30 cellular contexts compared by ENCODE assay signal in genomic region chrX:81378550-81378949, GRCh38.
"Had no signal": no experiment of that assay in that cellular context is flagged by ENCODE, and none has a peak within 500 bp of the region (broad histone marks: within the 10 kb centered on the region; RNA-seq: fewer than 3 reads in every experiment).

No MANE protein-coding gene starts in this region.

- H3K27me3 ChIP-seq: ascending aorta, body of pancreas, MG63, SJCRH30 had no signal

- H3K27ac ChIP-seq: ascending aorta, body of pancreas, breast epithelium, SJCRH30, SK-N-MC, WERI-Rb-1 had no signal

- H3K36me3 ChIP-seq: ascending aorta, breast epithelium, MG63, SJCRH30, WERI-Rb-1 had no signal

- DNase-seq: activated CD4-positive, alpha-beta memory T cell treated with anti-CD3 and anti-CD28 coated beads, Interleukin-2, amount 10 ng/mL, durations not matched to agents 7 days and 5 days; activated CD4-positive, alpha-beta T cell treated with anti-CD3 and anti-CD28 coated beads for 1 hour; activated CD4-positive, alpha-beta T cell treated with anti-CD3 and anti-CD28 coated beads for 48 hours; activated CD4-positive, CD25-positive, alpha-beta regulatory T cell; activated CD8-positive, alpha-beta memory T cell treated with anti-CD3 and anti-CD28 coated beads for 24 hours; activated CD8-positive, alpha-beta memory T cell treated with anti-CD3 and anti-CD28 coated beads, Interleukin-2, amount 10 ng/mL, durations not matched to agents 7 days and 5 days; activated CD8-positive, alpha-beta memory T cell treated with anti-CD3 and anti-CD28 coated beads, Interleukin-2, amount 50 U/mL, for 48 hours; activated effector memory CD4-positive, alpha-beta T cell treated with Interleukin-2 at 50 U/mL for 16 hours; activated naive CD4-positive, alpha-beta T cell treated with anti-CD3 and anti-CD28 coated beads, Interleukin-2, amount 50 U/mL, for 16 hours; activated naive CD8-positive, alpha-beta T cell treated with anti-CD3 and anti-CD28 coated beads for 36 hours; activated T-cell treated with anti-CD3 and anti-CD28 coated beads, Interleukin-2, amount 50 U/mL, for 48 hours; amygdala; body of pancreas; Karpas-422; MG63; NCI-H1048; NCI-H1105 treated with DMSO at 0.1 percent for 48 hours; NCI-H1436 treated with DMSO at 0.1 percent for 48 hours; NCI-H1694 treated with DMSO at 0.1 percent for 48 hours; NCI-H2029; NCI-H345; NCI-H524 treated with DMSO at 0.1 percent for 48 hours; SHP77; SJCRH30; T1000; WERI-Rb-1 had no signal

- H3K4me1 ChIP-seq: ascending aorta, body of pancreas, breast epithelium, SJCRH30 had no signal

- H3K4me3 ChIP-seq: ascending aorta, body of pancreas, breast epithelium, MG63, SJCRH30, SK-N-MC had no signal

- ATAC-seq: activated CD8-positive, alpha-beta memory T cell treated with anti-CD3 and anti-CD28 coated beads, Interleukin-2, amount 10 ng/mL, durations not matched to agents 7 days and 5 days; body of pancreas; Panc1 had no signal

- H3K9me3 ChIP-seq: ascending aorta, body of pancreas, breast epithelium, MG63, SJCRH30 had no signal
